8 cellular contexts compared by ENCODE assay signal in genomic region chr17:16380640-16381495, GRCh38. TPM values are rescaled to one million over a fixed set of nuclear protein-coding genes. Genes with fewer than 3 reads are reported as not detected.
DNase-seq lines count a peak whose midpoint lies in the region; ATAC-seq and TF ChIP-seq lines count a peak whose summit lies in the region.

Gene UBB, plus strand, starts transcription at chr17:16381091. Its CDS starts 817 bp downstream, at chr17:16381908.

- H3K4me3 Mint-ChIP-seq in progenitor cell of endocrine pancreas (ENCODE audit: low read depth): peak within 1 kb of the TSS; percentile 89

- peak; percentile 94 for ATAC-seq in HG02759 (IDR thresholded peaks at IDR 0.05; ENCODE audit: unreplicated experiment)
- ATAC-seq in left cardiac atrium: peak; percentile 98 to 99

- DNase-seq in NCI-H1436 treated with DMSO at 0.1 percent for 48 hours (lab: John Stamatoyannopoulos, UW) (peak; percentile 94), amniotic epithelial cell (ENCODE audit: low read depth) (peak; percentile 98), left cardiac atrium (peak; percentile 97), progenitor cell of endocrine pancreas (ENCODE audit: low spot score, unreplicated experiment) (peak; percentile 87), ureter (ENCODE audit: low spot score) (peak; percentile 97)

- H3K9me3 Mint-ChIP-seq in progenitor cell of endocrine pancreas (ENCODE audit: low read depth): no peaks in the 10 kb centered on the region

- peaks cover 33% of the 10 kb centered on the region for H3K36me3 Mint-ChIP-seq in progenitor cell of endocrine pancreas (ENCODE audit: insufficient read depth)

- H3K27ac Mint-ChIP-seq in progenitor cell of endocrine pancreas: peak within 1 kb of the TSS; percentile 100

- TF ChIP-seq CTCF in GM12872 (IDR thresholded peaks at IDR 0.05; ENCODE audit: insufficient read depth, low read depth, low read length) (peak; percentile 23; the same call in 1 of the 3 replicates), progenitor cell of endocrine pancreas (IDR thresholded peaks at IDR 0.05; ENCODE audit: unreplicated experiment) (peak; percentile 18)

- H3K27me3 Mint-ChIP-seq in progenitor cell of endocrine pancreas: no peaks in the 10 kb centered on the region

- peaks cover 24% of the 10 kb centered on the region for H3K4me1 Mint-ChIP-seq in progenitor cell of endocrine pancreas (ENCODE audit: low read depth)

- intact Hi-C loops in T-helper 1 cell treated with Interleukin-12 subunit alpha and Interleukin-12 subunit beta and Interleukin-4 antibody, amounts not matched to agents 30 ng/mL and 1 ng/mL, for 36 hours (cut with micrococcal nuclease): loop anchor here (1.0 to 10.0 kb wide), 9 partner anchors 18 to 272 kb away; partner anchors contain the start of genes CENPV, PIGL and ZNF624
- intact Hi-C loops in left cardiac atrium (cut with DNase I): loop anchor here (10.0 kb wide), 1 partner anchor 54 kb away; no protein-coding TSS in a partner anchor

RNA-seq across cellular contexts. Expression of gene UBB, which starts in this region (rescaled TPM):
- total RNA-seq in T-helper 1 cell treated with Interleukin-12 subunit alpha and Interleukin-12 subunit beta and Interleukin-4 antibody, amounts not matched to agents 30 ng/mL and 1 ng/mL, for 36 hours: 1,398 and 1,399 TPM in 2 replicates
- total RNA-seq in left cardiac atrium (1,000 to 10,000 TPM; 1,163 to 1,195 TPM), progenitor cell of endocrine pancreas (1,450 and 1,477 TPM in 2 replicates), ureter (1,159 TPM)

Comparison
In these comparisons a context has a peak if more than half of its experiments do, and no peak if none do; other contexts are left out.
1. Peak in every context shown above with its lines: DNase-seq and ATAC-seq.